9 cellular contexts compared by ENCODE assay signal in genomic region chr1:35901235-35901634, GRCh38.
"Had no signal": no experiment of that assay in that cellular context is flagged by ENCODE, and none has a peak within 500 bp of the region (broad histone marks: within the 10 kb centered on the region; RNA-seq: fewer than 3 reads in every experiment).

No MANE protein-coding gene starts in this region.

- H3K4me1 ChIP-seq: HAP-1 had no signal

- FAIRE-seq: HepG2 had no signal

- H3K9ac ChIP-seq: GM23248 had no signal

- H3K27me3 Mint-ChIP-seq: IgD-negative memory B cell had no signal

- H3K27ac ChIP-seq: GM23248, HL-60 had no signal

- H3K27ac Mint-ChIP-seq: HFFc6, IgD-negative memory B cell had no signal

- H3K9me3 ChIP-seq: HAP-1 had no signal

- DNase-seq: GM23248, GOT3, H7, HFFc6 had no signal

- H3K9me3 Mint-ChIP-seq: HFFc6, IgD-negative memory B cell had no signal

- H3K4me3 ChIP-seq: GM23248, HAP-1 had no signal

- H3K4me3 Mint-ChIP-seq: HFFc6, IgD-negative memory B cell had no signal

- ATAC-seq: HCT116, HepG2 had no signal
